Comparison of ENCODE assay signal across 10 cellular contexts in genomic region chrX:84046403-84046984, GRCh38.
DNase-seq lines count a peak whose midpoint lies in the region; ATAC-seq and TF ChIP-seq lines count a peak whose summit lies in the region.
"Had no signal": no experiment of that assay in that cellular context is flagged by ENCODE, and none has a peak within 500 bp of the region (broad histone marks: within the 10 kb centered on the region; RNA-seq: fewer than 3 reads in every experiment).

No MANE protein-coding gene starts in this region.

- no peaks in the 10 kb centered on the region for H3K4me1 Mint-ChIP-seq in CD4-positive, CD25-positive, alpha-beta regulatory T cell

- DNase-seq in CD4-positive, CD25-positive, alpha-beta regulatory T cell, result peak in 2 of 3 donors; percentile 10 to 49
- DNase-seq in NCI-H1694 treated with DMSO at 0.1 percent for 48 hours (lab: John Stamatoyannopoulos, UW), result peak; percentile 41
- DNase-seq in adipocyte (ENCODE audit: low read depth), result peak; percentile 57
- no peak for DNase-seq in kidney epithelial cell (ENCODE audit: low read depth)
- no peak for DNase-seq in NK-92 (lab: John Stamatoyannopoulos, UW; ENCODE audit: unreplicated experiment)
- no peak for DNase-seq in NCI-H1930 (lab: John Stamatoyannopoulos, UW)

- H3K27me3 ChIP-seq in CD4-positive, CD25-positive, alpha-beta regulatory T cell (ENCODE audit: control insufficient read depth, insufficient read depth, low read length), result no peaks in the 10 kb centered on the region
- H3K27me3 ChIP-seq in adipocyte (replicated peaks; ENCODE audit: control insufficient read depth, insufficient read depth, low read length), result peaks cover 15% of the 10 kb centered on the region
- no peaks in the 10 kb centered on the region for H3K27me3 ChIP-seq in kidney epithelial cell (ENCODE audit: control insufficient read depth, insufficient read depth, low read length)

- no peaks in the 10 kb centered on the region for H3K4me1 ChIP-seq in CD4-positive, CD25-positive, alpha-beta regulatory T cell (ENCODE audit: control insufficient read depth, insufficient read depth, low read length, poor library complexity, severe bottlenecking)
- H3K4me1 ChIP-seq in adipocyte (ENCODE audit: control insufficient read depth, insufficient read depth, low read length), result no peaks in the 10 kb centered on the region

- H3K4me3 ChIP-seq in CD4-positive, CD25-positive, alpha-beta regulatory T cell (ENCODE audit: low read depth, low read length), result no peak overlapping the region
- no peak overlapping the region for H3K4me3 ChIP-seq in adipocyte (ENCODE audit: low read length)
- H3K4me3 ChIP-seq in kidney epithelial cell (ENCODE audit: low read depth, low read length), result no peak overlapping the region

- H3K4me3 Mint-ChIP-seq in CD4-positive, CD25-positive, alpha-beta regulatory T cell, result no peak overlapping the region
- H3K4me3 Mint-ChIP-seq: natural killer cell treated with Interleukin-12 subunit alpha and Interleukin-12 subunit beta and Interleukin-15 and Interleukin-18, amount 100 ng/mL, for 72 hours; T-helper 1 cell treated with Interleukin-12 subunit alpha and Interleukin-12 subunit beta and Interleukin-4 antibody, amounts not matched to agents 30 μg/mL and 1 μg/mL, for 36 hours had no signal

- no peak overlapping the region for H3K27ac Mint-ChIP-seq in CD4-positive, CD25-positive, alpha-beta regulatory T cell
- H3K27ac Mint-ChIP-seq: natural killer cell treated with Interleukin-12 subunit alpha and Interleukin-12 subunit beta and Interleukin-15 and Interleukin-18, amount 100 ng/mL, for 72 hours; T-helper 1 cell treated with Interleukin-12 subunit alpha and Interleukin-12 subunit beta and Interleukin-4 antibody, amounts not matched to agents 30 μg/mL and 1 μg/mL, for 36 hours had no signal

- H3K36me3 Mint-ChIP-seq in CD4-positive, CD25-positive, alpha-beta regulatory T cell, result no peaks in the 10 kb centered on the region
- H3K36me3 Mint-ChIP-seq: natural killer cell treated with Interleukin-12 subunit alpha and Interleukin-12 subunit beta and Interleukin-15 and Interleukin-18, amount 100 ng/mL, for 72 hours had no signal

- peak; percentile 77 for TF ChIP-seq CTCF in kidney epithelial cell (IDR thresholded peaks at IDR 0.05; ENCODE audit: insufficient read depth, low read length, poor library complexity, severe bottlenecking)

- H3K9me3 ChIP-seq in CD4-positive, CD25-positive, alpha-beta regulatory T cell (ENCODE audit: control insufficient read depth in 2 of 2, low read length in 2 of 2), result no peaks in the 10 kb centered on the region
- H3K9me3 ChIP-seq in adipocyte (ENCODE audit: control insufficient read depth, low read length), result no peaks in the 10 kb centered on the region

- ATAC-seq in CD4-positive, CD25-positive, alpha-beta regulatory T cell (ENCODE audit: low read depth in 2 of 2), result no peak
- peak; percentile 90 for ATAC-seq in GM18508 (IDR thresholded peaks at IDR 0.05; ENCODE audit: insufficient read depth, unreplicated experiment)
- peak; percentile 88 for ATAC-seq in HG02870 (IDR thresholded peaks at IDR 0.05; ENCODE audit: unreplicated experiment)

- H3K36me3 ChIP-seq in CD4-positive, CD25-positive, alpha-beta regulatory T cell (ENCODE audit: control insufficient read depth, insufficient read depth, low read length), result no peaks in the 10 kb centered on the region
- no peaks in the 10 kb centered on the region for H3K36me3 ChIP-seq in adipocyte (ENCODE audit: control insufficient read depth, insufficient read depth, low read length, severe bottlenecking)
- H3K36me3 ChIP-seq in kidney epithelial cell (ENCODE audit: control insufficient read depth, insufficient read depth, low read length), result no peaks in the 10 kb centered on the region

- no peak overlapping the region for H3K9ac ChIP-seq in adipocyte (ENCODE audit: low read length)

- no peaks in the 10 kb centered on the region for H3K27me3 Mint-ChIP-seq in CD4-positive, CD25-positive, alpha-beta regulatory T cell

- H3K27ac ChIP-seq in CD4-positive, CD25-positive, alpha-beta regulatory T cell (ENCODE audit: insufficient read depth, low read length, poor library complexity, severe bottlenecking), result no peak overlapping the region

- H3K9me3 Mint-ChIP-seq in CD4-positive, CD25-positive, alpha-beta regulatory T cell, result peaks cover 0 to 7% (median 0%) of the 10 kb centered on the region in 7 donors
- H3K9me3 Mint-ChIP-seq: natural killer cell treated with Interleukin-12 subunit alpha and Interleukin-12 subunit beta and Interleukin-15 and Interleukin-18, amount 100 ng/mL, for 72 hours; T-helper 1 cell treated with Interleukin-12 subunit alpha and Interleukin-12 subunit beta and Interleukin-4 antibody, amounts not matched to agents 30 μg/mL and 1 μg/mL, for 36 hours had no signal

Comparison
In these comparisons a context has a peak if more than half of its experiments do, and no peak if none do; other contexts are left out.
1. ATAC-seq: peak in GM18508 (single experiment) and HG02870 (single experiment); none in CD4-positive, CD25-positive, alpha-beta regulatory T cell (0 of 2).
2. DNase-seq: peak in CD4-positive, CD25-positive, alpha-beta regulatory T cell (2 of 3), NCI-H1694 treated with DMSO at 0.1 percent for 48 hours (single experiment) and adipocyte (single experiment); none in kidney epithelial cell (single experiment), NK-92 (single experiment) and NCI-H1930 (0 of 2).